8 cellular contexts compared by ENCODE assay signal in genomic region chr1:110765640-110766335, GRCh38.
DNase-seq lines count a peak whose midpoint lies in the region; ATAC-seq and TF ChIP-seq lines count a peak whose summit lies in the region.

No MANE protein-coding gene starts in this region.

- H3K27me3 ChIP-seq in OCI-LY3 (ENCODE audit: low read depth, low read length): no peaks in the 10 kb centered on the region; the same call in 1 of the 2 replicates
- peaks cover 0 to 30% (median 5%) of the 10 kb centered on the region in 3 donors for H3K27me3 ChIP-seq in sigmoid colon

- WGBS in sigmoid colon, 2 donors: 16 to 24% methylated on average over 5 of the region's 5 CpGs

- no peaks in the 10 kb centered on the region for H3K79me2 ChIP-seq in OCI-LY3 (ENCODE audit: low read length)

- H3K36me3 ChIP-seq in OCI-LY3 (replicated peaks; ENCODE audit: low read depth, low read length) (no peaks in the 10 kb centered on the region), sigmoid colon (no peaks in the 10 kb centered on the region)

- H3K9ac ChIP-seq in OCI-LY3 (ENCODE audit: low read length): peak overlapping the region; percentile 57

- H3K9me3 ChIP-seq in OCI-LY3 (ENCODE audit: insufficient read depth, low read length) (no peaks in the 10 kb centered on the region), sigmoid colon (no peaks in the 10 kb centered on the region)

- H3K27ac ChIP-seq in OCI-LY3 (ENCODE audit: low read length) (no peak overlapping the region), sigmoid colon (no peak overlapping the region)

- ATAC-seq in HG03342 (IDR thresholded peaks at IDR 0.05; ENCODE audit: unreplicated experiment): no peak

- no peak for TF ChIP-seq POLR2A in sigmoid colon (IDR thresholded peaks at IDR 0.05)

- peak overlapping the region; percentile 67 for H3K4me3 ChIP-seq in OCI-LY3 (ENCODE audit: low read length)
- no peak overlapping the region for H3K4me3 ChIP-seq in sigmoid colon

- intact Hi-C loops in head of caudate nucleus (cut with DNase I): loop anchor here (5.0 to 10.0 kb wide), 2 partner anchors 138 to 241 kb away; no protein-coding TSS in a partner anchor
- intact Hi-C loops in sigmoid colon (cut with DNase I): loop anchor here (1.0 kb wide), 1 partner anchor 135 kb away; no protein-coding TSS in a partner anchor

- peak overlapping the region; percentile 78 for H3K4me2 ChIP-seq in OCI-LY3 (ENCODE audit: low read length)

- H4K20me1 ChIP-seq in OCI-LY3 (ENCODE audit: insufficient read depth, low read length): no peaks in the 10 kb centered on the region

- no peak for TF ChIP-seq EP300 in sigmoid colon (IDR thresholded peaks at IDR 0.05)

- H3K4me1 ChIP-seq in OCI-LY3 (ENCODE audit: low read length) (peaks cover 21% of the 10 kb centered on the region), sigmoid colon (no peaks in the 10 kb centered on the region)

- TF ChIP-seq CTCF in OCI-LY3 (IDR thresholded peaks at IDR 0.05; ENCODE audit: low read depth, low read length) (peak; percentile 80), sigmoid colon (IDR thresholded peaks at IDR 0.05) (peak; percentile 15 to 66 (median 56))

- H2AFZ ChIP-seq in OCI-LY3 (ENCODE audit: low read depth, low read length): peak overlapping the region; percentile 84; the same call in 1 of the 2 replicates

- DNase-seq in DMS114 treated with DMSO at 0.1 percent for 48 hours (lab: John Stamatoyannopoulos, UW; ENCODE audit: unreplicated experiment): peak; percentile 55
- DNase-seq in HuH-7 (ENCODE audit: low spot score): peak; percentile 26
- peak; percentile 49 for DNase-seq in activated naive CD4-positive, alpha-beta T cell treated with Interleukin-2 at 50 U/mL for 16 hours
- DNase-seq in head of caudate nucleus: peak in 38 of 42 donors; percentile 18 to 83 (median 62)
- DNase-seq in sigmoid colon: no peak
- no peak for DNase-seq in ureter (ENCODE audit: low spot score)

Comparison
In these comparisons a context has a peak if more than half of its experiments do, and no peak if none do; other contexts are left out.
1. DNase-seq: peak in DMS114 treated with DMSO at 0.1 percent for 48 hours (single experiment), HuH-7 (single experiment), activated naive CD4-positive, alpha-beta T cell treated with Interleukin-2 at 50 U/mL for 16 hours (single experiment) and head of caudate nucleus (38 of 42); none in sigmoid colon (single experiment) and ureter (single experiment).